15 cellular contexts compared by ENCODE assay signal in genomic region chr1:32864375-32865019, GRCh38. TPM values are rescaled to one million over a fixed set of nuclear protein-coding genes. Genes with fewer than 3 reads are reported as not detected.
DNase-seq lines count a peak whose midpoint lies in the region; ATAC-seq, FAIRE-seq and TF ChIP-seq lines count a peak whose summit lies in the region.
"Had no signal": no experiment of that assay in that cellular context is flagged by ENCODE, and none has a peak within 500 bp of the region (broad histone marks: within the 10 kb centered on the region; RNA-seq: fewer than 3 reads in every experiment).

No MANE protein-coding gene starts in this region.

- no peak for TF ChIP-seq POLR2A in HepG2 (IDR thresholded peaks at IDR 0.05; ENCODE audit: insufficient read depth in 1 of 2, low read depth in 2 of 2, low read length in 2 of 2)

- no peaks in the 10 kb centered on the region for H4K20me1 ChIP-seq in HepG2 (ENCODE audit: insufficient read depth, low read length)

- H3K9me3 ChIP-seq in HepG2 (ENCODE audit: low read length) (no peaks in the 10 kb centered on the region), thoracic aorta (no peaks in the 10 kb centered on the region)
- H3K9me3 ChIP-seq: BLaER1 had no signal

- no peak for DNase-seq in Right ventricle myocardium superior
- DNase-seq in HepG2 (ENCODE audit: low spot score), result no peak
- DNase-seq in thoracic aorta (ENCODE audit: low spot score), result no peak
- DNase-seq in KBM-7, result no peak
- DNase-seq: CD8-positive, alpha-beta memory T cell; Kasumi-1; NCI-H1105 treated with DMSO at 0.1 percent for 48 hours; NCI-H187 had no signal

- peaks cover 3% of the 10 kb centered on the region for H3K4me1 ChIP-seq in HepG2 (ENCODE audit: insufficient read depth, low read length)
- H3K4me1 ChIP-seq in thoracic aorta (ENCODE audit: control insufficient read depth in 1 of 2, low read depth in 2 of 2), result peaks cover 41 to 87% of the 10 kb centered on the region in 2 donors
- H3K4me1 ChIP-seq: BLaER1 had no signal

- peaks cover 43% of the 10 kb centered on the region for H3K4me1 Mint-ChIP-seq in brain

- intact Hi-C loops in Right ventricle myocardium superior (cut with DNase I), result no loop called here
- intact Hi-C loops in HepG2 (cut with micrococcal nuclease; ENCODE audit: unreplicated experiment), result no loop called here

- no peak for FAIRE-seq in HepG2 (lab: Jason Lieb, UNC)

- no peaks in the 10 kb centered on the region for H3K79me2 ChIP-seq in HepG2 (ENCODE audit: insufficient read depth, low read length)

- no peak overlapping the region for H3K27ac ChIP-seq in HepG2 (ENCODE audit: extremely low read length, insufficient read depth, low read length)
- H3K27ac ChIP-seq in thoracic aorta, result peak overlapping the region; percentile 72 to 89
- H3K27ac ChIP-seq: BLaER1 had no signal

- CTCF ChIA-PET in HepG2 (lab: Yijun Ruan, JAX; ENCODE audit: low intra/inter-chr PET ratio, low total read pairs), result no interaction called here

- no peak overlapping the region for H3K4me3 ChIP-seq in HepG2 (replicated peaks in 1 of 3; ENCODE audit: insufficient read depth in 1 of 3, low read depth in 2 of 3, low read length in 3 of 3)
- no peak overlapping the region for H3K4me3 ChIP-seq in thoracic aorta
- H3K4me3 ChIP-seq: BLaER1 had no signal

- no peak overlapping the region for H3K4me3 Mint-ChIP-seq in brain
- H3K4me3 Mint-ChIP-seq: CD8-positive, alpha-beta memory T cell had no signal

- H3K9me3 Mint-ChIP-seq in brain, result no peaks in the 10 kb centered on the region
- H3K9me3 Mint-ChIP-seq: CD8-positive, alpha-beta memory T cell had no signal

- TF ChIP-seq EP300 in HepG2 (IDR thresholded peaks at IDR 0.05; ENCODE audit: low read depth in 2 of 2, low read length in 2 of 2), result no peak
- TF ChIP-seq EP300 in HepG2 (CRISPR knock-in tag; IDR thresholded peaks at IDR 0.05; ENCODE audit: borderline replicate concordance), result no peak

- 95% methylated on average over 8 of the region's 8 CpGs for WGBS in HepG2 (ENCODE audit: low lambda C conversion rate)

- H3K4me2 ChIP-seq in HepG2 (ENCODE audit: low read depth, low read length), result no peak overlapping the region
- H3K4me2 ChIP-seq: BLaER1 had no signal

- in situ Hi-C loops in HepG2 (cut with HindIII; ENCODE audit: extremely low pct_ligation_motif_present, low pct_unique_long_range_greater_than_20kb) (no loop called here), KBM-7 (cut with MboI; ENCODE audit: low pct_unique_long_range_greater_than_20kb, low sequenced_read_pairs) (no loop called here)

- H3K36me3 ChIP-seq in HepG2 (replicated peaks in 1 of 2; ENCODE audit: control insufficient read depth in 1 of 2, insufficient read depth in 2 of 2, low read length in 2 of 2), result peaks cover 0 to 4% of the 10 kb centered on the region in 2 experiments; a peak in 1 of 5 replicates
- H3K36me3 ChIP-seq in thoracic aorta, result no peaks in the 10 kb centered on the region

- no peak for TF ChIP-seq RAD21 in HepG2 (CRISPR knock-in tag; IDR thresholded peaks at IDR 0.05)

- peak overlapping the region; percentile 13 to 69 (median 55) for H3K27ac Mint-ChIP-seq in brain

- H3K9ac ChIP-seq in HepG2 (ENCODE audit: insufficient read depth, low read depth, low read length), result no peak overlapping the region
- H3K9ac ChIP-seq: BLaER1 had no signal

- POLR2A ChIA-PET in HepG2 (lab: Yijun Ruan, JAX), result no interaction called here

- BruUV-seq in HepG2 (replicated peaks; lab: Mats Ljungman, UMichigan), result no TSS peak

- H3K27me3 ChIP-seq in HepG2 (ENCODE audit: control insufficient read depth in 1 of 2, insufficient read depth in 2 of 2, low read length in 2 of 2), result no peaks in the 10 kb centered on the region
- no peaks in the 10 kb centered on the region for H3K27me3 ChIP-seq in thoracic aorta (replicated peaks; ENCODE audit: insufficient read depth)

- H2AFZ ChIP-seq in HepG2 (ENCODE audit: low read length), result no peak overlapping the region

- H3K36me3 Mint-ChIP-seq in brain, result peaks cover 45% of the 10 kb centered on the region

- peak; percentile 67 for ATAC-seq in Right ventricle myocardium superior (ENCODE audit: poor library complexity)
- ATAC-seq in HepG2, result no peak
- no peak for ATAC-seq in thoracic aorta (ENCODE audit: insufficient number of reproducible peaks, low FRiP score, low read depth)
- ATAC-seq in HG03565 (IDR thresholded peaks at IDR 0.05; ENCODE audit: unreplicated experiment), result no peak
- no peak for ATAC-seq in GM18873 (IDR thresholded peaks at IDR 0.05; ENCODE audit: low FRiP score, unreplicated experiment)

- H3K27me3 Mint-ChIP-seq in brain, result no peaks in the 10 kb centered on the region

- TF ChIP-seq CTCF in brain (conservative IDR thresholded peaks at IDR 0.05) (no peak), HepG2 (CRISPR knock-in tag; IDR thresholded peaks at IDR 0.05) (no peak), thoracic aorta (IDR thresholded peaks at IDR 0.05) (no peak)

RNA-seq across cellular contexts. Expression of gene FNDC5, which starts 6.2 kb away (rescaled TPM):
- polyA plus RNA-seq in brain (ENCODE audit: insufficient read depth, low read depth, low replicate concordance) (20.8 TPM), HepG2 (2011; rRNA removed) (1.0 and 1.4 TPM in 2 replicates)
- total RNA-seq in Right ventricle myocardium superior (139 TPM), HepG2 (2016; rRNA removed; fragmentation: Illumina TruSeq; extraction: Trizol) (1.6 and 3.1 TPM in 2 replicates), thoracic aorta (10 to 100 TPM in 1 of 2 donors, 1 to 10 TPM in 1; 6.2 to 18.8 TPM)
- 2.6 and 2.8 TPM in 2 replicates for total RNA-seq in HepG2 (2016; cell fraction: cytosol; rRNA removed; fragmentation: Illumina TruSeq; extraction: Trizol; ENCODE audit: low read depth)
- 1.6 and 2.6 TPM in 2 replicates for total RNA-seq in HepG2 (2016; cell fraction: insoluble cytoplasmic fraction; rRNA removed; fragmentation: Illumina TruSeq; extraction: Trizol)
- total RNA-seq in HepG2 (2016; cell fraction: membrane; rRNA removed; fragmentation: Illumina TruSeq; extraction: Trizol), result 5.4 and 6.4 TPM in 2 replicates
- 1.3 and 2.2 TPM in 2 replicates for total RNA-seq in HepG2 (2016; cell fraction: nucleus; rRNA removed; fragmentation: Illumina TruSeq; extraction: Trizol)
- 0.60 and 1.0 TPM in 2 replicates for polyA plus RNA-seq in HepG2 (2011; cell fraction: cytosol; rRNA removed)
- 1.8 and 2.0 TPM in 2 replicates for polyA plus RNA-seq in HepG2 (2011; cell fraction: nucleus; rRNA removed)
- 0.46 and 0.56 TPM in 2 replicates for polyA plus RNA-seq in HepG2 (2012)
- polyA plus RNA-seq in HepG2 (2016; cell fraction: cytosol; fragmentation: Illumina TruSeq; extraction: Trizol; ENCODE audit: low read depth), result 4.2 and 5.7 TPM in 2 replicates
- polyA plus RNA-seq in HepG2 (2016; cell fraction: insoluble cytoplasmic fraction; fragmentation: Illumina TruSeq; extraction: Trizol; ENCODE audit: low read depth), result 1.4 and 1.8 TPM in 2 replicates
- 5.2 and 5.9 TPM in 2 replicates for polyA plus RNA-seq in HepG2 (2016; cell fraction: membrane; fragmentation: Illumina TruSeq; extraction: Trizol; ENCODE audit: low read depth)
- polyA plus RNA-seq in HepG2 (2016; cell fraction: nucleus; fragmentation: Illumina TruSeq; extraction: Trizol; ENCODE audit: insufficient read depth, low read depth), result 2.1 and 4.0 TPM in 2 replicates
- polyA minus RNA-seq in HepG2 (2011; rRNA and poly(A)+ RNA removed; ENCODE audit: low replicate concordance), result 0.78 TPM in 1 of 2 replicates, not detected in the other
- 0.88 TPM in 1 of 2 replicates, not detected in the other for polyA minus RNA-seq in HepG2 (2011; cell fraction: cytosol; rRNA and poly(A)+ RNA removed)
- polyA minus RNA-seq in HepG2 (2011; cell fraction: nucleus; rRNA and poly(A)+ RNA removed), result 0.62 TPM in 1 of 2 replicates, not detected in the other
- total RNA-seq: CD8-positive, alpha-beta memory T cell had no signal

RNA-seq across cellular contexts. Expression of gene HPCA, which starts 21.8 kb away (rescaled TPM):
- 75.9 TPM for polyA plus RNA-seq in brain (ENCODE audit: insufficient read depth, low read depth, low replicate concordance)
- total RNA-seq in Right ventricle myocardium superior, result not detected
- not detected in 2 replicates for total RNA-seq in HepG2 (2016; rRNA removed; fragmentation: Illumina TruSeq; extraction: Trizol)
- not detected in 2 replicates for total RNA-seq in HepG2 (2016; cell fraction: cytosol; rRNA removed; fragmentation: Illumina TruSeq; extraction: Trizol; ENCODE audit: low read depth)
- not detected in 2 replicates for total RNA-seq in HepG2 (2016; cell fraction: insoluble cytoplasmic fraction; rRNA removed; fragmentation: Illumina TruSeq; extraction: Trizol)
- total RNA-seq in HepG2 (2016; cell fraction: membrane; rRNA removed; fragmentation: Illumina TruSeq; extraction: Trizol), result not detected in 2 replicates
- not detected in 2 replicates for total RNA-seq in HepG2 (2016; cell fraction: nucleus; rRNA removed; fragmentation: Illumina TruSeq; extraction: Trizol)
- not detected in 2 replicates for polyA plus RNA-seq in HepG2 (2011; rRNA removed)
- not detected in 2 replicates for polyA plus RNA-seq in HepG2 (2011; cell fraction: cytosol; rRNA removed)
- polyA plus RNA-seq in HepG2 (2011; cell fraction: nucleus; rRNA removed), result 0.38 TPM in 1 of 2 replicates, not detected in the other
- polyA plus RNA-seq in HepG2 (2012), result not detected in 2 replicates
- polyA plus RNA-seq in HepG2 (2016; cell fraction: cytosol; fragmentation: Illumina TruSeq; extraction: Trizol; ENCODE audit: low read depth), result not detected in 2 replicates
- polyA plus RNA-seq in HepG2 (2016; cell fraction: insoluble cytoplasmic fraction; fragmentation: Illumina TruSeq; extraction: Trizol; ENCODE audit: low read depth), result not detected in 2 replicates
- not detected in 2 replicates for polyA plus RNA-seq in HepG2 (2016; cell fraction: membrane; fragmentation: Illumina TruSeq; extraction: Trizol; ENCODE audit: low read depth)
- polyA plus RNA-seq in HepG2 (2016; cell fraction: nucleus; fragmentation: Illumina TruSeq; extraction: Trizol; ENCODE audit: insufficient read depth, low read depth), result not detected in 2 replicates
- 0.35 TPM in 1 of 2 replicates, not detected in the other for polyA minus RNA-seq in HepG2 (2011; rRNA and poly(A)+ RNA removed; ENCODE audit: low replicate concordance)
- not detected in 2 replicates for polyA minus RNA-seq in HepG2 (2011; cell fraction: cytosol; rRNA and poly(A)+ RNA removed)
- not detected in 2 replicates for polyA minus RNA-seq in HepG2 (2011; cell fraction: nucleus; rRNA and poly(A)+ RNA removed)
- total RNA-seq in thoracic aorta, result not detected
- total RNA-seq: CD8-positive, alpha-beta memory T cell; Daoy; H4; NCI-H460 had no signal
- polyA plus RNA-seq: CD8-positive, alpha-beta memory T cell had no signal

RNA-seq across cellular contexts. Expression of gene TMEM54, which starts 36.7 kb away (rescaled TPM):
- polyA plus RNA-seq in brain (ENCODE audit: insufficient read depth, low read depth, low replicate concordance), result 51.4 TPM
- total RNA-seq in Right ventricle myocardium superior, result 10.5 TPM
- total RNA-seq in HepG2 (2016; rRNA removed; fragmentation: Illumina TruSeq; extraction: Trizol), result 0.76 and 2.5 TPM in 2 replicates
- 6.9 and 7.0 TPM in 2 replicates for total RNA-seq in HepG2 (2016; cell fraction: cytosol; rRNA removed; fragmentation: Illumina TruSeq; extraction: Trizol; ENCODE audit: low read depth)
- 0.83 and 1.3 TPM in 2 replicates for total RNA-seq in HepG2 (2016; cell fraction: insoluble cytoplasmic fraction; rRNA removed; fragmentation: Illumina TruSeq; extraction: Trizol)
- total RNA-seq in HepG2 (2016; cell fraction: membrane; rRNA removed; fragmentation: Illumina TruSeq; extraction: Trizol), result 5.0 and 5.4 TPM in 2 replicates
- total RNA-seq in HepG2 (2016; cell fraction: nucleus; rRNA removed; fragmentation: Illumina TruSeq; extraction: Trizol), result 1.2 and 1.7 TPM in 2 replicates
- polyA plus RNA-seq in HepG2 (2011; rRNA removed), result 2.9 and 4.0 TPM in 2 replicates
- 4.2 and 5.4 TPM in 2 replicates for polyA plus RNA-seq in HepG2 (2011; cell fraction: cytosol; rRNA removed)
- 2.7 and 3.1 TPM in 2 replicates for polyA plus RNA-seq in HepG2 (2011; cell fraction: nucleus; rRNA removed)
- 0.43 and 2.3 TPM in 2 replicates for polyA plus RNA-seq in HepG2 (2012)
- polyA plus RNA-seq in HepG2 (2016; cell fraction: cytosol; fragmentation: Illumina TruSeq; extraction: Trizol; ENCODE audit: low read depth), result 9.6 and 9.8 TPM in 2 replicates
- 1.0 and 1.1 TPM in 2 replicates for polyA plus RNA-seq in HepG2 (2016; cell fraction: insoluble cytoplasmic fraction; fragmentation: Illumina TruSeq; extraction: Trizol; ENCODE audit: low read depth)
- 6.2 and 6.8 TPM in 2 replicates for polyA plus RNA-seq in HepG2 (2016; cell fraction: membrane; fragmentation: Illumina TruSeq; extraction: Trizol; ENCODE audit: low read depth)
- polyA plus RNA-seq in HepG2 (2016; cell fraction: nucleus; fragmentation: Illumina TruSeq; extraction: Trizol; ENCODE audit: insufficient read depth, low read depth), result 1.3 and 2.6 TPM in 2 replicates
- 6.4 and 19.0 TPM in 2 replicates for polyA minus RNA-seq in HepG2 (2011; rRNA and poly(A)+ RNA removed; ENCODE audit: low replicate concordance)
- polyA minus RNA-seq in HepG2 (2011; cell fraction: cytosol; rRNA and poly(A)+ RNA removed), result 1.8 TPM in 1 of 2 replicates, not detected in the other
- 0.75 TPM in 1 of 2 replicates, not detected in the other for polyA minus RNA-seq in HepG2 (2011; cell fraction: nucleus; rRNA and poly(A)+ RNA removed)
- total RNA-seq in thoracic aorta, result 10 to 100 TPM; 28.1 to 56.6 TPM
- polyA plus RNA-seq: CD8-positive, alpha-beta memory T cell had no signal

RNA-seq across cellular contexts. Expression of gene S100PBP, which starts 47.0 kb away (rescaled TPM):
- 22.8 TPM for polyA plus RNA-seq in brain (ENCODE audit: insufficient read depth, low read depth, low replicate concordance)
- total RNA-seq in Right ventricle myocardium superior, result 12.7 TPM
- total RNA-seq in HepG2 (2016; rRNA removed; fragmentation: Illumina TruSeq; extraction: Trizol), result 26.1 and 28.4 TPM in 2 replicates
- 18.1 and 18.8 TPM in 2 replicates for total RNA-seq in HepG2 (2016; cell fraction: cytosol; rRNA removed; fragmentation: Illumina TruSeq; extraction: Trizol; ENCODE audit: low read depth)
- 24.5 and 27.7 TPM in 2 replicates for total RNA-seq in HepG2 (2016; cell fraction: insoluble cytoplasmic fraction; rRNA removed; fragmentation: Illumina TruSeq; extraction: Trizol)
- total RNA-seq in HepG2 (2016; cell fraction: membrane; rRNA removed; fragmentation: Illumina TruSeq; extraction: Trizol), result 22.6 and 25.5 TPM in 2 replicates
- 24.5 and 34.9 TPM in 2 replicates for total RNA-seq in HepG2 (2016; cell fraction: nucleus; rRNA removed; fragmentation: Illumina TruSeq; extraction: Trizol)
- polyA plus RNA-seq in HepG2 (2011; rRNA removed), result 17.9 and 20.4 TPM in 2 replicates
- 6.8 and 11.2 TPM in 2 replicates for polyA plus RNA-seq in HepG2 (2011; cell fraction: cytosol; rRNA removed)
- 18.2 and 22.4 TPM in 2 replicates for polyA plus RNA-seq in HepG2 (2011; cell fraction: nucleus; rRNA removed)
- polyA plus RNA-seq in HepG2 (2012), result 10.8 and 13.1 TPM in 2 replicates
- polyA plus RNA-seq in HepG2 (2016; cell fraction: cytosol; fragmentation: Illumina TruSeq; extraction: Trizol; ENCODE audit: low read depth), result 4.2 and 4.7 TPM in 2 replicates
- polyA plus RNA-seq in HepG2 (2016; cell fraction: insoluble cytoplasmic fraction; fragmentation: Illumina TruSeq; extraction: Trizol; ENCODE audit: low read depth), result 19.5 and 20.9 TPM in 2 replicates
- 5.3 and 5.6 TPM in 2 replicates for polyA plus RNA-seq in HepG2 (2016; cell fraction: membrane; fragmentation: Illumina TruSeq; extraction: Trizol; ENCODE audit: low read depth)
- 49.7 and 53.4 TPM in 2 replicates for polyA plus RNA-seq in HepG2 (2016; cell fraction: nucleus; fragmentation: Illumina TruSeq; extraction: Trizol; ENCODE audit: insufficient read depth, low read depth)
- 20.9 and 25.1 TPM in 2 replicates for polyA minus RNA-seq in HepG2 (2011; rRNA and poly(A)+ RNA removed; ENCODE audit: low replicate concordance)
- 9.6 and 12.2 TPM in 2 replicates for polyA minus RNA-seq in HepG2 (2011; cell fraction: cytosol; rRNA and poly(A)+ RNA removed)
- polyA minus RNA-seq in HepG2 (2011; cell fraction: nucleus; rRNA and poly(A)+ RNA removed), result 44.3 and 47.9 TPM in 2 replicates
- 10 to 100 TPM; 44.3 to 46.1 TPM for total RNA-seq in thoracic aorta

RNA-seq across cellular contexts. Expression of gene YARS1, which starts 47.3 kb away (rescaled TPM):
- 150 TPM for polyA plus RNA-seq in brain (ENCODE audit: insufficient read depth, low read depth, low replicate concordance)
- total RNA-seq in Right ventricle myocardium superior, result 34.1 TPM
- 102 and 113 TPM in 2 replicates for total RNA-seq in HepG2 (2016; rRNA removed; fragmentation: Illumina TruSeq; extraction: Trizol)
- 36.6 and 40.5 TPM in 2 replicates for total RNA-seq in HepG2 (2016; cell fraction: cytosol; rRNA removed; fragmentation: Illumina TruSeq; extraction: Trizol; ENCODE audit: low read depth)
- 96.0 and 117 TPM in 2 replicates for total RNA-seq in HepG2 (2016; cell fraction: insoluble cytoplasmic fraction; rRNA removed; fragmentation: Illumina TruSeq; extraction: Trizol)
- total RNA-seq in HepG2 (2016; cell fraction: membrane; rRNA removed; fragmentation: Illumina TruSeq; extraction: Trizol), result 43.4 and 44.4 TPM in 2 replicates
- total RNA-seq in HepG2 (2016; cell fraction: nucleus; rRNA removed; fragmentation: Illumina TruSeq; extraction: Trizol), result 70.7 and 78.7 TPM in 2 replicates
- 50.1 and 52.2 TPM in 2 replicates for polyA plus RNA-seq in HepG2 (2011; rRNA removed)
- 32.2 and 38.5 TPM in 2 replicates for polyA plus RNA-seq in HepG2 (2011; cell fraction: cytosol; rRNA removed)
- 91.6 and 121 TPM in 2 replicates for polyA plus RNA-seq in HepG2 (2011; cell fraction: nucleus; rRNA removed)
- 124 and 158 TPM in 2 replicates for polyA plus RNA-seq in HepG2 (2012)
- 11.8 and 14.3 TPM in 2 replicates for polyA plus RNA-seq in HepG2 (2016; cell fraction: cytosol; fragmentation: Illumina TruSeq; extraction: Trizol; ENCODE audit: low read depth)
- polyA plus RNA-seq in HepG2 (2016; cell fraction: insoluble cytoplasmic fraction; fragmentation: Illumina TruSeq; extraction: Trizol; ENCODE audit: low read depth), result 83.4 and 91.9 TPM in 2 replicates
- 20.7 and 20.8 TPM in 2 replicates for polyA plus RNA-seq in HepG2 (2016; cell fraction: membrane; fragmentation: Illumina TruSeq; extraction: Trizol; ENCODE audit: low read depth)
- polyA plus RNA-seq in HepG2 (2016; cell fraction: nucleus; fragmentation: Illumina TruSeq; extraction: Trizol; ENCODE audit: insufficient read depth, low read depth), result 117 TPM in 2 replicates
- polyA minus RNA-seq in HepG2 (2011; rRNA and poly(A)+ RNA removed; ENCODE audit: low replicate concordance), result 68.0 and 103 TPM in 2 replicates
- 43.2 and 68.7 TPM in 2 replicates for polyA minus RNA-seq in HepG2 (2011; cell fraction: cytosol; rRNA and poly(A)+ RNA removed)
- 63.1 and 101 TPM in 2 replicates for polyA minus RNA-seq in HepG2 (2011; cell fraction: nucleus; rRNA and poly(A)+ RNA removed)
- 10 to 100 TPM; 62.5 to 74.9 TPM for total RNA-seq in thoracic aorta
